Comparison of ENCODE assay signal across 3 cellular contexts in the genomic region with DNA sequence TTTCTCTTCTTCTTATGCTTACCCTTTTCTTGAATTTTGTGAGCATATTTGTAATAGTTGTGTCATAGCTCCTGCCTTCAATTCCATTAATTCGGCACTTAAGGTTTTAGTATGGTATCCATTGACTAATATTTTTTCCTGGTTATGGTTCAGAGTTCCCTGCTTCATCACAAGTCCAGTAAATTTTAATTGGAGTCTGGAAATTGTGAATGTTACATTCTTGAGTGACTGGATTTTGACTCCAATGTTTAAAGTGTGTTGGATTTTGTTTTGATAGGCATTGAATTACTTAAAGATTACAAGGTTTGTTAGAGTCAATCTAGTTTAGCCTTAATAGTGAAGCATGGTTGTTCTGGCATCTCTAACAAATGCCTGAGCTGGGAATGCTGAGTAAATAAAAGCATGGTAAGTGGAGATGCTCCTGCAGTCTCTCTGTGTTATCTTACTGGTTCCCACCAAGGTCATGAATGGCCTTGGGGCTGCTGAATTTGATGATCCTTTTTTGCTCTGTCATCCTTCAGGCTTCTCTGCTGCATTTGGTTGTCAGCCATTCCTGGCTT.
TF ChIP-seq lines count a peak whose summit lies in the region.

No MANE protein-coding gene starts in this region.

TF ChIP-seq in SK-N-SH treated with all-trans-retinoic acid at 6 μM for 48 hours, 23 proteins besides CTCF, POLR2A, EP300 and RAD21:
- TF ChIP-seq TOX (CRISPR knock-in tag; IDR thresholded peaks at IDR 0.05; ENCODE audit: borderline replicate concordance): no peak
- no peak for TF ChIP-seq ARNTL (CRISPR knock-in tag; IDR thresholded peaks at IDR 0.05; ENCODE audit: borderline replicate concordance, low read depth)
- no peak for TF ChIP-seq ZC3H10 (CRISPR knock-in tag; IDR thresholded peaks at IDR 0.05)
- 0 out of 2 replicates have a peak, but pooled peaks have one; percentile 27 for TF ChIP-seq TCF4 (CRISPR knock-in tag; IDR thresholded peaks at IDR 0.05; ENCODE audit: borderline replicate concordance)
- peak; percentile 87 for TF ChIP-seq CREB5 (CRISPR knock-in tag; IDR thresholded peaks at IDR 0.05; ENCODE audit: low read depth)
- TF ChIP-seq PATZ1 (CRISPR knock-in tag; IDR thresholded peaks at IDR 0.05; ENCODE audit: borderline replicate concordance): peak; percentile 60; the same call in 1 of the 2 replicates
- TF ChIP-seq ZNF565 (CRISPR knock-in tag; conservative IDR thresholded peaks at IDR 0.05; ENCODE audit: low read depth): 0 out of 2 replicates have a peak, but pooled peaks have one; percentile 27
- no peak for TF ChIP-seq BACH2 (CRISPR knock-in tag; IDR thresholded peaks at IDR 0.05; ENCODE audit: borderline replicate concordance)
- TF ChIP-seq OSR1 (CRISPR knock-in tag; IDR thresholded peaks at IDR 0.05): no peak
- peak; percentile 75; the same call in 1 of the 2 replicates for TF ChIP-seq GLIS3 (CRISPR knock-in tag; IDR thresholded peaks at IDR 0.05)
- TF ChIP-seq ESRRG (CRISPR knock-in tag; IDR thresholded peaks at IDR 0.05): 0 out of 2 replicates have a peak, but pooled peaks have one; percentile 6
- peak; percentile 30; the same call in 1 of the 2 replicates for TF ChIP-seq RARB (CRISPR knock-in tag; IDR thresholded peaks at IDR 0.05)
- peak; percentile 96 for TF ChIP-seq ISL1 (CRISPR knock-in tag; IDR thresholded peaks at IDR 0.05)
- TF ChIP-seq POU6F1 (CRISPR knock-in tag; IDR thresholded peaks at IDR 0.05; ENCODE audit: borderline replicate concordance, low read depth): no peak

TF ChIP-seq in SK-N-SH, 30 proteins besides CTCF, POLR2A, EP300 and RAD21:
- TF ChIP-seq EZH2phosphoT487 (IDR thresholded peaks at IDR 0.05; ENCODE audit: borderline replicate concordance, low read depth) (no peak), ELF1 (IDR thresholded peaks at IDR 0.05) (no peak), MEF2A (IDR thresholded peaks at IDR 0.05; ENCODE audit: borderline replicate concordance, low read depth) (no peak), JUND (IDR thresholded peaks at IDR 0.05) (no peak), PBX3 (IDR thresholded peaks at IDR 0.05) (no peak), GATA2 (CRISPR knock-in tag; IDR thresholded peaks at IDR 0.05) (no peak), TAF1 (IDR thresholded peaks at IDR 0.05; ENCODE audit: borderline replicate concordance, low read depth, low read length) (no peak), GABPA (IDR thresholded peaks at IDR 0.05; ENCODE audit: low read depth) (no peak), RXRA (IDR thresholded peaks at IDR 0.05; ENCODE audit: borderline replicate concordance, low read depth) (no peak)
- TF ChIP-seq, protein P1, sequence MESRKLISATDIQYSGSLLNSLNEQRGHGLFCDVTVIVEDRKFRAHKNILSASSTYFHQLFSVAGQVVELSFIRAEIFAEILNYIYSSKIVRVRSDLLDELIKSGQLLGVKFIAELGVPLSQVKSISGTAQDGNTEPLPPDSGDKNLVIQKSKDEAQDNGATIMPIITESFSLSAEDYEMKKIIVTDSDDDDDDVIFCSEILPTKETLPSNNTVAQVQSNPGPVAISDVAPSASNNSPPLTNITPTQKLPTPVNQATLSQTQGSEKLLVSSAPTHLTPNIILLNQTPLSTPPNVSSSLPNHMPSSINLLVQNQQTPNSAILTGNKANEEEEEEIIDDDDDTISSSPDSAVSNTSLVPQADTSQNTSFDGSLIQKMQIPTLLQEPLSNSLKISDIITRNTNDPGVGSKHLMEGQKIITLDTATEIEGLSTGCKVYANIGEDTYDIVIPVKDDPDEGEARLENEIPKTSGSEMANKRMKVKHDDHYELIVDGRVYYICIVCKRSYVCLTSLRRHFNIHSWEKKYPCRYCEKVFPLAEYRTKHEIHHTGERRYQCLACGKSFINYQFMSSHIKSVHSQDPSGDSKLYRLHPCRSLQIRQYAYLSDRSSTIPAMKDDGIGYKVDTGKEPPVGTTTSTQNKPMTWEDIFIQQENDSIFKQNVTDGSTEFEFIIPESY (IDR thresholded peaks at IDR 0.05; ENCODE audit: borderline replicate concordance, low read depth): no peak

TF ChIP-seq in IMR-90, 13 proteins besides CTCF, POLR2A, EP300 and RAD21:
- no peak for TF ChIP-seq MAFK (IDR thresholded peaks at IDR 0.05; ENCODE audit: low read depth, low read length)
- no peak for TF ChIP-seq MAZ (IDR thresholded peaks at IDR 0.05; ENCODE audit: borderline replicate concordance, low read depth, low read length)
- TF ChIP-seq CEBPB (IDR thresholded peaks at IDR 0.05; ENCODE audit: low read depth, low read length): no peak
- no peak for TF ChIP-seq FOS (IDR thresholded peaks at IDR 0.05; ENCODE audit: low read depth, low read length)
- TF ChIP-seq CHD1 (IDR thresholded peaks at IDR 0.05; ENCODE audit: low read depth, low read length): no peak
- TF ChIP-seq USF2 (IDR thresholded peaks at IDR 0.05; ENCODE audit: low read depth, low read length): no peak
- no peak for TF ChIP-seq MXI1 (IDR thresholded peaks at IDR 0.05; ENCODE audit: borderline replicate concordance, low read depth, low read length)
- no peak for TF ChIP-seq SMC3 (IDR thresholded peaks at IDR 0.05; ENCODE audit: low read depth, low read length)
- TF ChIP-seq ELK1 (IDR thresholded peaks at IDR 0.05; ENCODE audit: borderline replicate concordance, low read depth, low read length): no peak
- no peak for TF ChIP-seq NFE2L2 (IDR thresholded peaks at IDR 0.05; ENCODE audit: low read depth, low read length)
- TF ChIP-seq RFX5 (IDR thresholded peaks at IDR 0.05; ENCODE audit: low read depth, low read length): no peak
- TF ChIP-seq BHLHE40 (IDR thresholded peaks at IDR 0.05; ENCODE audit: low read depth, low read length): no peak
- TF ChIP-seq RCOR1 (IDR thresholded peaks at IDR 0.05; ENCODE audit: insufficient replicate concordance, low read length): no peak
